8 cellular contexts compared by ENCODE assay signal in the genomic region with DNA sequence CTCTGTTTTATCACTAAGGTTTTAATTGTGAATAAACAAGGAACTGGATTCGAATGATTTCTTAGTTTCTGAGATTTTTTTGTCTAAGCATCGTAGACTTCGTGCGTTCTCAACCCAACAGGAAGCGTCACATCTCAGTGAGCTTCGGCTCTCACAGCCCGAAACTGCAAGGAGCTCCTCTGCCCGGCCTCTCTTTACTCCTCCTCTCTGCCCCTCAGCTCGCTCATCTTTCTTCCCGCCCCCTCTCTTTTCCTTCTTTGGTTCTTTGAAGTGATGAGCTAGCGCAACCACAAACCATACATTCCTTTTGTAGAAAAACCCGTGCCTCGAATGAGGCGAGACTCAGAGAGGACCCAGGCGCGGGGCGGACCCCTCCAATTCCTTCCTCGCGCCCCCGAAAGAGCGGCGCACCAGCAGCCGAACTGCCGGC.
DNase-seq lines count a peak whose midpoint lies in the region; ATAC-seq and TF ChIP-seq lines count a peak whose summit lies in the region.

No MANE protein-coding gene starts in this region.

- H3K9ac ChIP-seq in endocrine pancreas (ENCODE audit: control insufficient read depth, insufficient read depth, low read length) (peak overlapping the region; percentile 43), mucosa of rectum (ENCODE audit: low read depth in 1 of 2, low read length in 2 of 2) (peak overlapping the region; percentile 42 to 85), subcutaneous abdominal adipose tissue (ENCODE audit: low read length in 5 of 5) (peak overlapping the region; percentile 14 to 72 (median 31))

- TF ChIP-seq CTCF in 22Rv1 (IDR thresholded peaks at IDR 0.05) (no peak), WI38 (IDR thresholded peaks at IDR 0.05; ENCODE audit: low read depth, low read length) (no peak)

- no peaks in the 10 kb centered on the region for H3K27me3 ChIP-seq in endocrine pancreas (ENCODE audit: control insufficient read depth, insufficient read depth, low read length)
- no peaks in the 10 kb centered on the region for H3K27me3 ChIP-seq in mucosa of rectum (ENCODE audit: control insufficient read depth in 2 of 2, insufficient read depth in 2 of 2, low read length in 2 of 2)
- peaks cover 2 to 32% (median 19%) of the 10 kb centered on the region in 5 donors for H3K27me3 ChIP-seq in subcutaneous abdominal adipose tissue (ENCODE audit: control insufficient read depth in 5 of 5, insufficient read depth in 4 of 5, low read length in 5 of 5)

- H3K4me3 ChIP-seq in WI38 (ENCODE audit: low read depth, low read length), result peak overlapping the region; percentile 92
- H3K4me3 ChIP-seq in endocrine pancreas (ENCODE audit: control insufficient read depth, insufficient read depth, low read length), result peak overlapping the region; percentile 50
- H3K4me3 ChIP-seq in mucosa of rectum (ENCODE audit: low read length in 2 of 2), result peak overlapping the region; percentile 81 to 83
- H3K4me3 ChIP-seq in subcutaneous abdominal adipose tissue (ENCODE audit: low read depth in 1 of 5, low read length in 5 of 5), result peak overlapping the region; percentile 64 to 85 (median 77)

- H3K36me3 ChIP-seq in endocrine pancreas (ENCODE audit: control insufficient read depth, insufficient read depth, low read length) (no peaks in the 10 kb centered on the region), mucosa of rectum (ENCODE audit: control insufficient read depth in 2 of 2, insufficient read depth in 2 of 2, low read length in 2 of 2) (no peaks in the 10 kb centered on the region), subcutaneous abdominal adipose tissue (ENCODE audit: control insufficient read depth in 5 of 5, insufficient read depth in 5 of 5, low read length in 5 of 5) (no peaks in the 10 kb centered on the region)

- H3K27ac ChIP-seq in 22Rv1, result peak overlapping the region; percentile 61
- peak overlapping the region; percentile 85 to 88 for H3K27ac ChIP-seq in mucosa of rectum (ENCODE audit: low read depth in 2 of 2, low read length in 2 of 2)
- peak overlapping the region; percentile 73 for H3K27ac ChIP-seq in subcutaneous abdominal adipose tissue (ENCODE audit: low read depth, low read length)

- DNase-seq in COR-L47 (lab: John Stamatoyannopoulos, UW), result no peak

- no peaks in the 10 kb centered on the region for H3K9me3 ChIP-seq in endocrine pancreas (ENCODE audit: control insufficient read depth, low read length)
- no peaks in the 10 kb centered on the region for H3K9me3 ChIP-seq in mucosa of rectum (ENCODE audit: control insufficient read depth in 2 of 2, low read length in 2 of 2)
- H3K9me3 ChIP-seq in subcutaneous abdominal adipose tissue (ENCODE audit: control insufficient read depth in 5 of 5, low read length in 5 of 5), result no peaks in the 10 kb centered on the region

- H3K4me1 ChIP-seq in endocrine pancreas (ENCODE audit: control insufficient read depth, insufficient read depth, low read length), result no peaks in the 10 kb centered on the region
- peaks cover 20 to 21% of the 10 kb centered on the region in 2 donors for H3K4me1 ChIP-seq in mucosa of rectum (ENCODE audit: control insufficient read depth in 2 of 2, insufficient read depth in 2 of 2, low read length in 2 of 2)
- H3K4me1 ChIP-seq in subcutaneous abdominal adipose tissue (ENCODE audit: control insufficient read depth in 5 of 5, insufficient read depth in 5 of 5, low read length in 5 of 5), result peaks cover 0 to 24% (median 16%) of the 10 kb centered on the region in 5 donors

- ATAC-seq in GM18868 (IDR thresholded peaks at IDR 0.05; ENCODE audit: unreplicated experiment) (peak; percentile 75), HG03095 (IDR thresholded peaks at IDR 0.05; ENCODE audit: unreplicated experiment) (peak; percentile 78)
